Comparison of ENCODE assay signal across 8 cellular contexts in the genomic region with DNA sequence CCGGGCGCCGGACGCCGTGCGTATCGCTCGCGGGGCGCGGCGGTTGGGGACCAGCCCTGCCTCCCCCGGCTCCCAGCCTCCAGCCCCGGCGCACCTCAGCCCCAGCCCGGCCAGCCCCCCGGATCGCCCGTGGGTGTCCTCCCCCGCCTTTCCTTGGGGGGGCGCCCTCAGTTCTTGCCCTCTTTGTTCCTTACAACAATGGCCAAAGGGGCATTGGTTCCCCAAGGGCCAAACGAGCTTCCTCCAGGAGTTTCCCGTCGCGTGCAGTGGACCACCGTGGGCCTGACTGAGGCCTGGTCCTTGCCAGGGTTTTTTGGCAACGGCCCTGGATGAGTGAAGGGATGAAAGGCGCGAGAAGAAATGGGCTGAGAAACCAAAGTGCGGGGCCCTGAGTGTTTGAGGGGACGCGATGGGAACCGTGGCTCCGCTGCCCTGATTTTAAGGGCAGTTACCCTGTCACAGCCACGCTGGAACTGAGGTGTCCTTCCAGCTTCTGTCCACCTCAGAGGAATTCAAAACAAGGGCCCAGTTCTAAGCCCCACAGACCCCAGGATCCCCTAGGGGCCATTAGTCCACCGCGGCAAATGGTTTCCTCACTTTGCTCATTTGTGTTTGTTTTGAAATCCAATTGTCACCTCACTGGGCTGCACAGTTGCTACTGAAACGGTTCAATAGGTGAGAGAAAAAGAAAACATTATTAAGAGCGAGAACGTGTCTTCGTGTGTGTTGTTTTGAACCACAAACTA. TPM values are rescaled to one million over a fixed set of nuclear protein-coding genes. Genes with fewer than 3 reads are reported as not detected.
A peak's percentile ranks its signal among the peaks of the same experiment; 100 is the strongest.
DNase-seq lines count a peak whose midpoint lies in the region; ATAC-seq and TF ChIP-seq lines count a peak whose summit lies in the region.

No MANE protein-coding gene starts in this region.

- H3K27ac ChIP-seq in BLaER1 (peak overlapping the region; percentile 94), HUES48 (ENCODE audit: low read depth, low read length) (peak overlapping the region; percentile 80), left lung (no peak overlapping the region), Karpas-422 (ENCODE audit: low read length) (no peak overlapping the region)

- H3K4me3 Mint-ChIP-seq in type B pancreatic cell: peak overlapping the region; percentile 98

- peak overlapping the region; percentile 94 for H3K9ac ChIP-seq in BLaER1
- H3K9ac ChIP-seq in HUES48 (ENCODE audit: low read depth, low read length): no peak overlapping the region; the same call in 1 of the 2 replicates
- H3K9ac ChIP-seq in Karpas-422 (ENCODE audit: low read length): no peak overlapping the region

- no peaks in the 10 kb centered on the region for H3K79me2 ChIP-seq in Karpas-422 (ENCODE audit: low read length)

- H3K4me3 ChIP-seq in BLaER1 (peak overlapping the region; percentile 92), HUES48 (ENCODE audit: low read depth, low read length) (peak overlapping the region; percentile 84), left lung (peak overlapping the region; percentile 61 to 66), Karpas-422 (ENCODE audit: low read length) (no peak overlapping the region)

- H3K9me2 ChIP-seq in Karpas-422 (replicated peaks; ENCODE audit: insufficient read depth, low read length): no peaks in the 10 kb centered on the region

- peak; percentile 43 for ATAC-seq in left lung

- H3K27me3 ChIP-seq in BLaER1: no peaks in the 10 kb centered on the region
- H3K27me3 ChIP-seq in HUES48 (ENCODE audit: control insufficient read depth, insufficient read depth, low read length): peaks cover 73% of the 10 kb centered on the region
- H3K27me3 ChIP-seq in left lung: peaks cover 13 to 49% of the 10 kb centered on the region in 2 donors
- H3K27me3 ChIP-seq in Karpas-422 (ENCODE audit: low read length): no peaks in the 10 kb centered on the region

- peaks cover 8% of the 10 kb centered on the region for H3K36me3 Mint-ChIP-seq in type B pancreatic cell

- peaks cover 38% of the 10 kb centered on the region for H3K4me1 Mint-ChIP-seq in type B pancreatic cell (ENCODE audit: unreplicated experiment)

- intact Hi-C loops in left lung (cut with DNase I): no loop called here

- no peaks in the 10 kb centered on the region for H3K9me3 Mint-ChIP-seq in type B pancreatic cell

- no peaks in the 10 kb centered on the region for H3K9me3 ChIP-seq in BLaER1
- H3K9me3 ChIP-seq in HUES48 (ENCODE audit: control insufficient read depth, insufficient read depth, low read length): no peaks in the 10 kb centered on the region
- H3K9me3 ChIP-seq in left lung: no peaks in the 10 kb centered on the region
- H3K9me3 ChIP-seq in Karpas-422 (ENCODE audit: low read length): no peaks in the 10 kb centered on the region

- H4K20me1 ChIP-seq in BLaER1 (peaks cover 19% of the 10 kb centered on the region), Karpas-422 (ENCODE audit: insufficient read depth, low read depth, low read length) (no peaks in the 10 kb centered on the region)

- H3K4me2 ChIP-seq in BLaER1 (peak overlapping the region; percentile 81), Karpas-422 (ENCODE audit: low read depth, low read length, poor library complexity, severe bottlenecking) (no peak overlapping the region)

- H2AFZ ChIP-seq in Karpas-422 (ENCODE audit: low read length): no peak overlapping the region

- peaks cover 8% of the 10 kb centered on the region for H3K27me3 Mint-ChIP-seq in type B pancreatic cell

- TF ChIP-seq CTCF in left lung (IDR thresholded peaks at IDR 0.05) (peak in 1 of 2 donors; percentile 9), type B pancreatic cell (conservative IDR thresholded peaks at IDR 0.05) (peak; percentile 81)

- peak; percentile 6 to 39 for DNase-seq in T47D (ENCODE audit: low read depth in 1 of 2, low spot score in 1 of 2)
- peak in 1 of 2 donors; percentile 73 for DNase-seq in left lung
- peak; percentile 79 for DNase-seq in type B pancreatic cell (ENCODE audit: extremely low spot score, unreplicated experiment)
- no peak for DNase-seq in MV-4-11 (lab: John Stamatoyannopoulos, UW)
- no peak for DNase-seq in Karpas-422
- DNase-seq in SHP77 (lab: John Stamatoyannopoulos, UW): no peak

- in situ Hi-C loops in T47D (cut with HindIII; ENCODE audit: low pct_unique_long_range_greater_than_20kb, low sequenced_read_pairs): no loop called here

- H3K36me3 ChIP-seq in BLaER1 (0 out of 2 replicates have a peak, but pooled peaks cover 9% of the 10 kb centered on the region), HUES48 (ENCODE audit: control insufficient read depth, insufficient read depth, low read length) (no peaks in the 10 kb centered on the region), left lung (no peaks in the 10 kb centered on the region), Karpas-422 (ENCODE audit: insufficient read depth, low read length) (no peaks in the 10 kb centered on the region)

- H3K27ac Mint-ChIP-seq in type B pancreatic cell: peak overlapping the region; percentile 87

- H3K4me1 ChIP-seq in BLaER1 (peaks cover 19% of the 10 kb centered on the region), HUES48 (ENCODE audit: control insufficient read depth, insufficient read depth, low read length) (peaks cover 12% of the 10 kb centered on the region), left lung (peaks cover 0 to 22% of the 10 kb centered on the region in 2 donors), Karpas-422 (ENCODE audit: low read length) (no peaks in the 10 kb centered on the region)

RNA-seq across cellular contexts. Expression of a gene that starts 1.4 kb away (rescaled TPM):
- 10 to 100 TPM in 1 of 2 donors, 1 to 10 TPM in 1; 8.1 to 13.9 TPM for total RNA-seq in left lung
- total RNA-seq in type B pancreatic cell (ENCODE audit: low replicate concordance): 55.0 and 117 TPM in 2 replicates
- not detected in 2 replicates for total RNA-seq in Karpas-422 (2014; rRNA removed; shearing (Covaris generic); ENCODE audit: low replicate concordance)

Comparison
In these comparisons a context has a peak if more than half of its experiments do, and no peak if none do; other contexts are left out.
1. H3K27ac ChIP-seq: peak in BLaER1 (single experiment) and HUES48 (single experiment); none in left lung (0 of 2) and Karpas-422 (single experiment).
2. DNase-seq: peak in T47D (2 of 2) and type B pancreatic cell (single experiment); none in MV-4-11 (single experiment), Karpas-422 (single experiment) and SHP77 (0 of 2).